8 cellular contexts compared by ENCODE assay signal in genomic region chr20:24100370-24101011, GRCh38.
DNase-seq lines count a peak whose midpoint lies in the region; ATAC-seq and TF ChIP-seq lines count a peak whose summit lies in the region.

No MANE protein-coding gene starts in this region.

- ATAC-seq in GM21529 (IDR thresholded peaks at IDR 0.05; ENCODE audit: unreplicated experiment) = peak; percentile 82

- H3K4me1 ChIP-seq in adipocyte (ENCODE audit: control insufficient read depth, insufficient read depth, low read length) = peaks cover 28% of the 10 kb centered on the region

- no peak overlapping the region for H2AFZ ChIP-seq in SU-DHL-6 (ENCODE audit: low read depth, low read length, severe bottlenecking)

- H3F3A ChIP-seq in SU-DHL-6 (ENCODE audit: insufficient read depth) = no peaks in the 10 kb centered on the region

- H3K9ac ChIP-seq in SU-DHL-6 (ENCODE audit: low read length) (no peak overlapping the region), adipocyte (ENCODE audit: low read length) (no peak overlapping the region)

- H3K4me3 ChIP-seq in SU-DHL-6 (ENCODE audit: insufficient read depth, low read length, poor library complexity, severe bottlenecking) (no peak overlapping the region), adipocyte (ENCODE audit: low read length) (no peak overlapping the region)

- no peaks in the 10 kb centered on the region for H3K9me3 ChIP-seq in SU-DHL-6 (ENCODE audit: insufficient read depth, low read length)
- no peaks in the 10 kb centered on the region for H3K9me3 ChIP-seq in adipocyte (ENCODE audit: control insufficient read depth, low read length)

- TF ChIP-seq CTCF in SU-DHL-6 (IDR thresholded peaks at IDR 0.05; ENCODE audit: insufficient read depth, low read length, poor library complexity, severe bottlenecking) = peak; percentile 46

- H3K36me3 ChIP-seq in SU-DHL-6 (ENCODE audit: low read length) = no peaks in the 10 kb centered on the region
- H3K36me3 ChIP-seq in adipocyte (ENCODE audit: control insufficient read depth, insufficient read depth, low read length, severe bottlenecking) = no peaks in the 10 kb centered on the region

- no peaks in the 10 kb centered on the region for H3K79me2 ChIP-seq in SU-DHL-6 (ENCODE audit: insufficient read depth, low read length)

- H3K9me2 ChIP-seq in SU-DHL-6 (replicated peaks; ENCODE audit: insufficient read depth, low read length) = no peaks in the 10 kb centered on the region

- H3K4me2 ChIP-seq in SU-DHL-6 (ENCODE audit: low read depth, low read length, poor library complexity, severe bottlenecking) = no peak overlapping the region

- no peak overlapping the region for H3K27ac ChIP-seq in SU-DHL-6 (ENCODE audit: low read depth, low read length)

- peak; percentile 49 for DNase-seq in DMS153 (lab: John Stamatoyannopoulos, UW)
- DNase-seq in LoVo (ENCODE audit: low spot score) = peak; percentile 39
- DNase-seq in adipocyte (ENCODE audit: low read depth) = peak; percentile 69
- peak; percentile 11 for DNase-seq in iPS DF 4.7 (ENCODE audit: extremely low read depth, low spot score)
- DNase-seq in stimulated activated CD4-positive, alpha-beta T cell treated with anti-CD3 and anti-CD28 coated beads, Interleukin-2, amount 100 ng/mL, for 48 hours = peak; percentile 34 to 36
- no peak for DNase-seq in hepatic stellate cell (ENCODE audit: low spot score)

- H3K27me3 ChIP-seq in SU-DHL-6 (ENCODE audit: low read length) (no peaks in the 10 kb centered on the region), adipocyte (replicated peaks; ENCODE audit: control insufficient read depth, insufficient read depth, low read length) (peaks cover 20% of the 10 kb centered on the region)

- no peaks in the 10 kb centered on the region for H4K20me1 ChIP-seq in SU-DHL-6 (ENCODE audit: low read depth, low read length)
